ENCODE assay signal across 7 cellular contexts in genomic region chr6:35003886-35004530, GRCh38.
DNase-seq lines count a peak whose midpoint lies in the region; TF ChIP-seq lines count a peak whose summit lies in the region.
"Not testable (repeated sequence)": the region's sequence is repeated elsewhere in the genome, so short reads cannot be mapped to it uniquely, and the experiment has no call there.

No MANE protein-coding gene starts in this region.

- peak overlapping the region; percentile 49 for H2BK5ac ChIP-seq in trophoblast cell (ENCODE audit: low read depth, low read length, poor library complexity)

- not testable (repeated sequence) for H3K9me3 ChIP-seq in Caco-2; hepatocyte (ENCODE audit: low read depth); trophoblast cell (ENCODE audit: insufficient read depth, low read depth, low read length); smooth muscle cell (replicated peaks; ENCODE audit: low read depth)

- H2AK5ac ChIP-seq in trophoblast cell (ENCODE audit: low read length) = not testable (repeated sequence)

- peak overlapping the region; percentile 78 for H3K27ac Mint-ChIP-seq in Caco-2 (ENCODE audit: unreplicated experiment)
- peak overlapping the region; percentile 84 for H3K27ac Mint-ChIP-seq in mesothelial cell of epicardium
- peak overlapping the region; percentile 57 to 87 (median 59) for H3K27ac Mint-ChIP-seq in nephron

- H3K4me2 ChIP-seq in hepatocyte; trophoblast cell (ENCODE audit: low read length): not testable (repeated sequence)
- peak overlapping the region; percentile 83 for H3K4me2 ChIP-seq in smooth muscle cell

- not testable (repeated sequence) for H4K20me1 ChIP-seq in hepatocyte (ENCODE audit: insufficient read depth, poor library complexity, severe bottlenecking); smooth muscle cell (ENCODE audit: low read depth)

- H3K14ac ChIP-seq in trophoblast cell (ENCODE audit: low read length) = not testable (repeated sequence)

- H3K4me3 ChIP-seq in Caco-2 (ENCODE audit: low read depth, low read length); hepatocyte; trophoblast cell (ENCODE audit: low read depth, low read length); smooth muscle cell: not testable (repeated sequence)

- H3K9me3 Mint-ChIP-seq in Caco-2 (ENCODE audit: unreplicated experiment); mesothelial cell of epicardium; nephron: not testable (repeated sequence)

- CTCF ChIA-PET in Caco-2 (lab: Charles Lee) = not testable (repeated sequence)

- not testable (repeated sequence) for H2AFZ ChIP-seq in hepatocyte; trophoblast cell (ENCODE audit: insufficient read depth, low read length, poor library complexity); smooth muscle cell (ENCODE audit: low read depth)

- H3K27ac ChIP-seq in hepatocyte (peak overlapping the region; percentile 73), trophoblast cell (ENCODE audit: low read depth, low read length) (peak overlapping the region; percentile 81), smooth muscle cell (ENCODE audit: low read depth) (peak overlapping the region; percentile 89)

- peaks cover 16% of the 10 kb centered on the region for H3K79me1 ChIP-seq in trophoblast cell (ENCODE audit: low read length)

- not testable (repeated sequence) for H3K4me1 ChIP-seq in Caco-2; smooth muscle cell (ENCODE audit: low read depth)
- H3K4me1 ChIP-seq in hepatocyte (ENCODE audit: insufficient read depth) (peaks cover 13% of the 10 kb centered on the region), trophoblast cell (ENCODE audit: control insufficient read depth in 1 of 2, insufficient read depth in 2 of 2, low read length in 2 of 2) (peaks cover 6 to 19% of the 10 kb centered on the region in 2 experiments)

- not testable (repeated sequence) for H3K27me3 ChIP-seq in Caco-2 (replicated peaks; ENCODE audit: control insufficient read depth, insufficient read depth, low read length); hepatocyte; trophoblast cell (ENCODE audit: insufficient read depth, low read length); smooth muscle cell (ENCODE audit: low read depth)

- WGBS in hepatocyte (ENCODE audit: low lambda C conversion rate, missing lambda C conversion rate) = 33% methylated on average over 12 of the region's 12 CpGs
- no CpG with 5 or more reads among the region's 12 CpGs for WGBS in trophoblast cell (ENCODE audit: extremely low coverage, insufficient coverage, insufficient read length)
- 15% methylated on average over 12 of the region's 12 CpGs for WGBS in smooth muscle cell (ENCODE audit: low lambda C conversion rate)

- not testable (repeated sequence) for H3K27me3 Mint-ChIP-seq in Caco-2 (ENCODE audit: insufficient read depth, unreplicated experiment); mesothelial cell of epicardium (ENCODE audit: low read depth); nephron (ENCODE audit: low read depth)

- not testable (repeated sequence) for BruUV-seq in Caco-2 (replicated peaks; lab: Mats Ljungman, UMichigan)

- not testable (repeated sequence) for TF ChIP-seq CTCF in Caco-2 (IDR thresholded peaks at IDR 0.05; ENCODE audit: insufficient read depth in 1 of 2, low read depth in 1 of 2, low read length in 1 of 2, severe bottlenecking in 1 of 2, unreplicated experiment in 1 of 2); hepatocyte (IDR thresholded peaks at IDR 0.05; ENCODE audit: poor library complexity); mesothelial cell of epicardium (IDR thresholded peaks at IDR 0.05; ENCODE audit: unreplicated experiment); nephron (IDR thresholded peaks at IDR 0.05; ENCODE audit: unreplicated experiment in 3 of 3); smooth muscle cell (IDR thresholded peaks at IDR 0.05; ENCODE audit: borderline replicate concordance, insufficient read depth, poor library complexity, severe bottlenecking)

- H3F3A ChIP-seq in smooth muscle cell (ENCODE audit: low read depth) = not testable (repeated sequence)

- H3K4me1 Mint-ChIP-seq in Caco-2 (ENCODE audit: low read depth, unreplicated experiment) = peaks cover 16% of the 10 kb centered on the region
- H3K4me1 Mint-ChIP-seq in mesothelial cell of epicardium = peaks cover 40% of the 10 kb centered on the region
- peaks cover 39% of the 10 kb centered on the region for H3K4me1 Mint-ChIP-seq in nephron

- peaks cover 21% of the 10 kb centered on the region for H3K36me3 Mint-ChIP-seq in Caco-2 (ENCODE audit: insufficient read depth, unreplicated experiment)
- H3K36me3 Mint-ChIP-seq in mesothelial cell of epicardium = not testable (repeated sequence)
- peaks cover 38% of the 10 kb centered on the region for H3K36me3 Mint-ChIP-seq in nephron (ENCODE audit: low read depth)

- not testable (repeated sequence) for H3K18ac ChIP-seq in trophoblast cell (ENCODE audit: low read length)

- not testable (repeated sequence) for H2BK12ac ChIP-seq in trophoblast cell (ENCODE audit: low read length)

- not testable (repeated sequence) for H3K23ac ChIP-seq in trophoblast cell (ENCODE audit: low read length)

- DNase-seq in Caco-2; hepatocyte (ENCODE audit: low spot score); mesothelial cell of epicardium (ENCODE audit: low spot score in 2 of 2, unreplicated experiment in 2 of 2); smooth muscle cell (lab: John Stamatoyannopoulos, UW; ENCODE audit: unreplicated experiment): not testable (repeated sequence)
- peak; percentile 92 for DNase-seq in SK-N-DZ (ENCODE audit: low spot score)
- DNase-seq in trophoblast cell = peak; percentile 55 to 76

- H3K9ac ChIP-seq in trophoblast cell (ENCODE audit: low read length); smooth muscle cell (ENCODE audit: low read depth): not testable (repeated sequence)

- POLR2A ChIA-PET in Caco-2 (lab: Charles Lee) = not testable (repeated sequence)

- H4K12ac ChIP-seq in trophoblast cell (ENCODE audit: low read depth, low read length) = not testable (repeated sequence)

- peak overlapping the region; percentile 70 for H4K91ac ChIP-seq in trophoblast cell (ENCODE audit: low read depth, low read length)

- H3K36me3 ChIP-seq in Caco-2 (ENCODE audit: control insufficient read depth, insufficient read depth, low read length); hepatocyte (replicated peaks; ENCODE audit: insufficient read depth, low read depth); trophoblast cell (ENCODE audit: control insufficient read depth in 1 of 2, insufficient read depth in 2 of 2, low read length in 2 of 2); smooth muscle cell (ENCODE audit: low read depth): not testable (repeated sequence)

- H2BK120ac ChIP-seq in trophoblast cell (ENCODE audit: insufficient read depth, low read length, poor library complexity) = not testable (repeated sequence)

- not testable (repeated sequence) for H3K79me2 ChIP-seq in hepatocyte; trophoblast cell (ENCODE audit: control insufficient read depth, insufficient read depth, low read length, poor library complexity)
- H3K79me2 ChIP-seq in smooth muscle cell (ENCODE audit: low read depth) = peaks cover 78% of the 10 kb centered on the region

- not testable (repeated sequence) for H3K9me2 ChIP-seq in hepatocyte (replicated peaks; ENCODE audit: insufficient read depth)

- intact Hi-C loops in Caco-2 (cut with micrococcal nuclease; ENCODE audit: unreplicated experiment) = not testable (repeated sequence)

- H3K4ac ChIP-seq in trophoblast cell (ENCODE audit: low read depth, low read length) = not testable (repeated sequence)

- H4K8ac ChIP-seq in trophoblast cell (ENCODE audit: low read depth, low read length) = not testable (repeated sequence)

- H3K4me3 Mint-ChIP-seq in Caco-2 (ENCODE audit: unreplicated experiment); mesothelial cell of epicardium: not testable (repeated sequence)
- peak overlapping the region in 2 of 3 experiments; percentile 26 to 57 for H3K4me3 Mint-ChIP-seq in nephron
